Comparison of ENCODE assay signal across 2 cellular contexts in genomic region chrX:16770970-16771482, GRCh38.
TF ChIP-seq lines count a peak whose summit lies in the region.

No MANE protein-coding gene starts in this region.

TF ChIP-seq in HCT116, 20 proteins besides CTCF, POLR2A, EP300 and RAD21:
- TF ChIP-seq CEBPB (IDR thresholded peaks at IDR 0.05; ENCODE audit: low read depth) = no peak
TF ChIP-seq in HCT116: peak in this region for 0.

TF ChIP-seq in GM12878, 131 proteins besides CTCF, POLR2A, EP300 and RAD21:
- TF ChIP-seq ZBTB40 (IDR thresholded peaks at IDR 0.05; ENCODE audit: borderline replicate concordance) (no peak), IRF3 (IDR thresholded peaks at IDR 0.05) (no peak), KLF5 (IDR thresholded peaks at IDR 0.05; ENCODE audit: partially characterized antibody) (no peak), NR2F1 (conservative IDR thresholded peaks at IDR 0.05) (no peak)
